ENCODE assay signal across 1 cellular context in the genomic region with DNA sequence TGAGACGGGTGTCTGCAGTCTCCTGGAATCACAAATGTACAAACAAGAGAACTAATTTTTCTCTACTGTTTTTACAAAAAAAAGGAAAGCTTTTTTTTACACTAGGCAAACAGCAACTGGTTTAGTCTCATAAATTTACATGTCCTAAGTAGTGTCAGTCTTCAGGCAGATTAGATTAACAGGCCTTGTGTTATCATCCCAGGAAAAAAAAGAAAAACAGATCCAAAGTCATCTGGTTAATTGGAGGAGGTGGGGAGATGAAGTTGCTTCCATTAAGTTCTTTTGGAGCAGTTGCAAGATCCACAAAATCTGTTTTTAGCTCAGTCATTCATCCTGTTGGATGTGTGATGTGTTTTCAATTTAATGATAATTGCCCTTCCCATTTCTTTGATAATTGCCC.
TF ChIP-seq lines count a peak whose summit lies in the region.

No MANE protein-coding gene starts in this region.

TF ChIP-seq in GM23338, 12 proteins besides CTCF, POLR2A, EP300 and RAD21 (continued from another document):
- no peak for TF ChIP-seq POLR2AphosphoS5 (IDR thresholded peaks at IDR 0.05; ENCODE audit: low read depth)
